In genomic region chr3:171781711-171782127, GRCh38 we compare ENCODE assay signal across 14 cellular contexts. TPM values are rescaled to one million over a fixed set of nuclear protein-coding genes. Genes with fewer than 3 reads are reported as not detected.
DNase-seq lines count a peak whose midpoint lies in the region; ATAC-seq lines count a peak whose summit lies in the region.
"Had no signal": no experiment of that assay in that cellular context is flagged by ENCODE, and none has a peak within 500 bp of the region (broad histone marks: within the 10 kb centered on the region; RNA-seq: fewer than 3 reads in every experiment).

No MANE protein-coding gene starts in this region.

- peak overlapping the region; percentile 77 for H3K27ac ChIP-seq in caudate nucleus (ENCODE audit: low read depth, low read length)
- H3K27ac ChIP-seq: psoas muscle, transverse colon had no signal

- no peak for ATAC-seq in GM18909 (IDR thresholded peaks at IDR 0.05; ENCODE audit: poor library complexity, unreplicated experiment)
- ATAC-seq: psoas muscle had no signal

- DNase-seq in M059J (ENCODE audit: low read depth) (peak; percentile 34), caudate nucleus (lab: John Stamatoyannopoulos, UW) (peak in 1 of 61 donors; percentile 23), hepatic stellate cell (ENCODE audit: low spot score) (peak; percentile 25), superior temporal gyrus (ENCODE audit: extremely low spot score) (peak; percentile 85), UCSD-AML1 (lab: John Stamatoyannopoulos, UW; ENCODE audit: unreplicated experiment) (no peak), HuH-7 (ENCODE audit: low spot score) (no peak)
- DNase-seq: activated CD4-positive, alpha-beta T cell treated with anti-CD3 and anti-CD28 coated beads, Interleukin-2, amount 50 U/mL, for 48 hours; amygdala; CD4-positive, alpha-beta memory T cell; MM.1S; psoas muscle; SIG-M5; transverse colon had no signal

RNA-seq across cellular contexts. Expression of gene PLD1, which starts 28.6 kb away (rescaled TPM):
- 7.6 and 7.8 TPM in 2 replicates for total RNA-seq in M059J (2014; rRNA removed; shearing (Covaris generic))

Comparison
In these comparisons a context has a peak if more than half of its experiments do, and no peak if none do; other contexts are left out.
1. DNase-seq: peak in M059J (single experiment), hepatic stellate cell (single experiment) and superior temporal gyrus (single experiment); none in UCSD-AML1 (single experiment) and HuH-7 (single experiment).